ENCODE assay signal across 17 cellular contexts in genomic region chr10:32266979-32267378, GRCh38.
A peak's percentile ranks its signal among the peaks of the same experiment; 100 is the strongest.
DNase-seq lines count a peak whose midpoint lies in the region; ATAC-seq and TF ChIP-seq lines count a peak whose summit lies in the region.
"Had no signal": no experiment of that assay in that cellular context is flagged by ENCODE, and none has a peak within 500 bp of the region (broad histone marks: within the 10 kb centered on the region; RNA-seq: fewer than 3 reads in every experiment).

No MANE protein-coding gene starts in this region.

- CTCF ChIA-PET in activated naive CD4-positive, alpha-beta T cell treated with anti-CD3 and anti-CD28 coated beads, Interleukin-2, amount 10 ng/mL, durations not matched to agents 7 days and 5 days (lab: Charles Lee) = interaction anchor here (1.4 to 2.8 kb wide), 3 partner anchors 10 to 79 kb away, joined by 3 to 22 read pairs (median 6); no protein-coding TSS in a partner anchor

- H3K36me3 Mint-ChIP-seq in natural killer cell (peaks cover 14% of the 10 kb centered on the region), brain (peaks cover 60% of the 10 kb centered on the region), memory B cell (peaks cover 26% of the 10 kb centered on the region)
- peaks cover 16% of the 10 kb centered on the region for H3K36me3 Mint-ChIP-seq in natural killer cell treated with Interleukin-12 subunit alpha and Interleukin-12 subunit beta and Interleukin-15 and Interleukin-18, amount 100 ng/mL, for 72 hours
- peaks cover 55% of the 10 kb centered on the region for H3K36me3 Mint-ChIP-seq in activated naive CD4-positive, alpha-beta T cell treated with anti-CD3 and anti-CD28 coated beads, Interleukin-2, amount 10 ng/mL, durations not matched to agents 7 days and 5 days

- ATAC-seq in natural killer cell (no peak), memory B cell (ENCODE audit: low read depth) (no peak), GM19463 (IDR thresholded peaks at IDR 0.05; ENCODE audit: unreplicated experiment) (no peak)
- no peak for ATAC-seq in natural killer cell treated with Interleukin-12 subunit alpha and Interleukin-12 subunit beta and Interleukin-15 and Interleukin-18, amount 100 ng/mL, for 72 hours

- H3K36me3 ChIP-seq in effector memory CD4-positive, alpha-beta T cell (ENCODE audit: control insufficient read depth, insufficient read depth, low read length) = peaks cover 45% of the 10 kb centered on the region

- DNase-seq in natural killer cell (no peak), memory B cell (ENCODE audit: low spot score in 2 of 2) (no peak), mucosa of gallbladder (ENCODE audit: low spot score) (no peak)
- DNase-seq in natural killer cell treated with Interleukin-12 subunit alpha and Interleukin-12 subunit beta and Interleukin-15 and Interleukin-18, amount 100 ng/mL, for 72 hours (ENCODE audit: low spot score) = no peak
- DNase-seq in activated naive CD4-positive, alpha-beta T cell treated with anti-CD3 and anti-CD28 coated beads, Interleukin-2, amount 10 ng/mL, durations not matched to agents 7 days and 5 days = no peak
- DNase-seq in effector memory CD4-positive, alpha-beta T cell = no peak
- DNase-seq: activated naive CD4-positive, alpha-beta T cell treated with Interleukin-2 at 50 U/mL for 16 hours; COR-L47; EL; IMR-90; NCI-H1930; occipital lobe; SHP77; stimulated activated CD4-positive, alpha-beta T cell treated with anti-CD3 and anti-CD28 coated beads, Interleukin-2, amount 100 ng/mL, for 24 hours had no signal

- H3K27ac ChIP-seq in effector memory CD4-positive, alpha-beta T cell (ENCODE audit: insufficient read depth, low read length, poor library complexity, severe bottlenecking) = no peak overlapping the region
- H3K27ac ChIP-seq: vagina had no signal

- intact Hi-C loops in natural killer cell (cut with micrococcal nuclease) = no loop called here

- no peaks in the 10 kb centered on the region for H3K4me1 ChIP-seq in effector memory CD4-positive, alpha-beta T cell (ENCODE audit: control insufficient read depth, insufficient read depth, low read length, poor library complexity, severe bottlenecking)
- H3K4me1 ChIP-seq: vagina had no signal

- H3K27ac Mint-ChIP-seq in natural killer cell (peak overlapping the region; percentile 57 to 71), brain (peak overlapping the region in 3 of 5 experiments; percentile 18 to 57 (median 30)), memory B cell (peak overlapping the region; percentile 45)
- peak overlapping the region in 1 of 2 donors; percentile 2 for H3K27ac Mint-ChIP-seq in natural killer cell treated with Interleukin-12 subunit alpha and Interleukin-12 subunit beta and Interleukin-15 and Interleukin-18, amount 100 ng/mL, for 72 hours
- H3K27ac Mint-ChIP-seq in activated naive CD4-positive, alpha-beta T cell treated with anti-CD3 and anti-CD28 coated beads, Interleukin-2, amount 10 ng/mL, durations not matched to agents 7 days and 5 days = no peak overlapping the region

- H3K4me3 ChIP-seq in effector memory CD4-positive, alpha-beta T cell (ENCODE audit: insufficient read depth, low read depth, low read length, poor library complexity, severe bottlenecking) = no peak overlapping the region
- H3K4me3 ChIP-seq: vagina had no signal

- no peaks in the 10 kb centered on the region for H3K27me3 ChIP-seq in effector memory CD4-positive, alpha-beta T cell (replicated peaks; ENCODE audit: control insufficient read depth, insufficient read depth, low read length, poor library complexity, severe bottlenecking)
- H3K27me3 ChIP-seq: vagina had no signal

- H3K4me3 Mint-ChIP-seq in natural killer cell = no peak overlapping the region
- no peak overlapping the region for H3K4me3 Mint-ChIP-seq in natural killer cell treated with Interleukin-12 subunit alpha and Interleukin-12 subunit beta and Interleukin-15 and Interleukin-18, amount 100 ng/mL, for 72 hours
- no peak overlapping the region for H3K4me3 Mint-ChIP-seq in brain
- no peak overlapping the region for H3K4me3 Mint-ChIP-seq in memory B cell
- no peak overlapping the region for H3K4me3 Mint-ChIP-seq in activated naive CD4-positive, alpha-beta T cell treated with anti-CD3 and anti-CD28 coated beads, Interleukin-2, amount 10 ng/mL, durations not matched to agents 7 days and 5 days

- TF ChIP-seq CTCF in natural killer cell (IDR thresholded peaks at IDR 0.05) = no peak
- TF ChIP-seq CTCF in brain (conservative IDR thresholded peaks at IDR 0.05) = no peak

- H3K27me3 Mint-ChIP-seq in natural killer cell (ENCODE audit: low read depth in 2 of 2) (no peaks in the 10 kb centered on the region), brain (no peaks in the 10 kb centered on the region), memory B cell (no peaks in the 10 kb centered on the region)
- H3K27me3 Mint-ChIP-seq in natural killer cell treated with Interleukin-12 subunit alpha and Interleukin-12 subunit beta and Interleukin-15 and Interleukin-18, amount 100 ng/mL, for 72 hours = no peaks in the 10 kb centered on the region
- H3K27me3 Mint-ChIP-seq in activated naive CD4-positive, alpha-beta T cell treated with anti-CD3 and anti-CD28 coated beads, Interleukin-2, amount 10 ng/mL, durations not matched to agents 7 days and 5 days = no peaks in the 10 kb centered on the region

- no peaks in the 10 kb centered on the region for H3K9me3 Mint-ChIP-seq in natural killer cell
- no peaks in the 10 kb centered on the region for H3K9me3 Mint-ChIP-seq in natural killer cell treated with Interleukin-12 subunit alpha and Interleukin-12 subunit beta and Interleukin-15 and Interleukin-18, amount 100 ng/mL, for 72 hours
- H3K9me3 Mint-ChIP-seq in brain = peaks cover 0 to 2% (median 0%) of the 10 kb centered on the region in 5 experiments
- H3K9me3 Mint-ChIP-seq in memory B cell = no peaks in the 10 kb centered on the region
- no peaks in the 10 kb centered on the region for H3K9me3 Mint-ChIP-seq in activated naive CD4-positive, alpha-beta T cell treated with anti-CD3 and anti-CD28 coated beads, Interleukin-2, amount 10 ng/mL, durations not matched to agents 7 days and 5 days

- no peaks in the 10 kb centered on the region for H3K9me3 ChIP-seq in effector memory CD4-positive, alpha-beta T cell (ENCODE audit: control insufficient read depth, low read length)
- H3K9me3 ChIP-seq: vagina had no signal

- H3K4me1 Mint-ChIP-seq in natural killer cell (peaks cover 22 to 24% of the 10 kb centered on the region in 2 donors), brain (peaks cover 11% of the 10 kb centered on the region), memory B cell (no peaks in the 10 kb centered on the region)
- peaks cover 0 to 8% of the 10 kb centered on the region in 2 donors for H3K4me1 Mint-ChIP-seq in natural killer cell treated with Interleukin-12 subunit alpha and Interleukin-12 subunit beta and Interleukin-15 and Interleukin-18, amount 100 ng/mL, for 72 hours (ENCODE audit: low read depth in 2 of 2)
- H3K4me1 Mint-ChIP-seq in activated naive CD4-positive, alpha-beta T cell treated with anti-CD3 and anti-CD28 coated beads, Interleukin-2, amount 10 ng/mL, durations not matched to agents 7 days and 5 days = peaks cover 6% of the 10 kb centered on the region
